ENCODE assay signal across 8 cellular contexts in the genomic region with DNA sequence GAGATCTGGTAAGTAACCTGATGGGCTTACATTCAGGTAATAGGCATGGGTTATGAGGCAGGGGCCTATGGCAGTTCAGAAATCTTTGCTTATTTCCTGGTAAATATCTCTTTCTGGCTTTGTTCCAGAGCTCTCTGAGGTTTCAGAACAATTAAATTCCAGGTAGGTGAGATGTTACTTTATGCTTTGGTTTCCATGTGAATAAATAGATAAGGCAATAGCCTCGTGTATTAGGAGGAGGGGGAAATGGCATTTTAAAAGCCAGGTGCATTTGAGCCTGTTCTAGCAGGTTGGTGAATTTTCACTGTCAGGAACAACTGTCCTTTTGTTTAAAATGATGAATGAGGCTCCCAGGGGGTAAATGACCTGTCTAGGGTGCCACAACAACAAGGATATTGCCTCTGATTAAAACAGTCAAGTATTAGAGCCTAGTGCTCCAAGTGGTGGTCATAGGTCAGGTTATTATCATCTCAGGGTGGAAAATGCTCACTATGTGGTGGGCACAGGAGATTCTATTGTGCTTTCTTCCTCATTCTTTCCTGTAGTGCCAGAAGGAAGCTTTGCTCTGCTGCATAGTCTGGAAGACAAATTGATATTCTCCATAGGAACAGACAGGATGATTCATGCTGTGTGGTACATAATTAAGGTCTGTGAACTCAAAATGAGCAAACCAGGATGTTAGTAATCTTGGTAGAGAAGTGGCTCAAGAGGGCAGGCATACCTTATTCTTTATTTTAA.
DNase-seq lines count a peak whose midpoint lies in the region; ATAC-seq, FAIRE-seq and TF ChIP-seq lines count a peak whose summit lies in the region.

No MANE protein-coding gene starts in this region.

- H3K4me3 ChIP-seq in bronchial epithelial cell (ENCODE audit: low read depth, low read length) (no peak overlapping the region), osteoblast (ENCODE audit: insufficient read depth, low read length) (no peak overlapping the region), aorta (ENCODE audit: low read length in 2 of 2) (no peak overlapping the region), thyroid gland (replicated peaks in 1 of 3) (no peak overlapping the region)

- H2AFZ ChIP-seq in osteoblast (ENCODE audit: low read length), result no peak overlapping the region

- H3K9me3 ChIP-seq in osteoblast (ENCODE audit: low read depth, low read length) (no peaks in the 10 kb centered on the region), aorta (ENCODE audit: control insufficient read depth, low read length) (no peaks in the 10 kb centered on the region), thyroid gland (no peaks in the 10 kb centered on the region)

- intact Hi-C loops in aorta (cut with DNase I) (no loop called here), thyroid gland (cut with DNase I) (no loop called here)

- TF ChIP-seq POLR2A in H54 (IDR thresholded peaks at IDR 0.05; ENCODE audit: low read depth, low read length) (no peak), thyroid gland (IDR thresholded peaks at IDR 0.05) (no peak)

- H3K27ac ChIP-seq in osteoblast (ENCODE audit: low read depth, low read length), result peak overlapping the region; percentile 60
- no peak overlapping the region for H3K27ac ChIP-seq in aorta (ENCODE audit: low read depth in 1 of 2, low read length in 2 of 2)
- H3K27ac ChIP-seq in thyroid gland, result no peak overlapping the region

- ATAC-seq in aorta (ENCODE audit: low FRiP score), result no peak

- peak overlapping the region; percentile 25 for H3K4me2 ChIP-seq in osteoblast (ENCODE audit: insufficient read depth, low read length)

- H3K36me3 ChIP-seq in bronchial epithelial cell (ENCODE audit: control insufficient read depth, insufficient read depth, low read length), result no peaks in the 10 kb centered on the region
- no peaks in the 10 kb centered on the region for H3K36me3 ChIP-seq in osteoblast (ENCODE audit: insufficient read depth, low read length)
- no peaks in the 10 kb centered on the region for H3K36me3 ChIP-seq in aorta (ENCODE audit: control insufficient read depth in 1 of 2, insufficient read depth in 2 of 2, low read length in 1 of 2)
- H3K36me3 ChIP-seq in thyroid gland, result no peaks in the 10 kb centered on the region

- TF ChIP-seq CTCF in bronchial epithelial cell (IDR thresholded peaks at IDR 0.05; ENCODE audit: insufficient read depth, low read length, severe bottlenecking) (no peak), osteoblast (IDR thresholded peaks at IDR 0.05; ENCODE audit: extremely low read depth, low read depth, low read length) (no peak), thyroid gland (IDR thresholded peaks at IDR 0.05) (no peak)

- FAIRE-seq in H54 (lab: Jason Lieb, UNC) (peak; percentile 97), bronchial epithelial cell (lab: Jason Lieb, UNC) (peak; percentile 47)

- no peaks in the 10 kb centered on the region for H4K20me1 ChIP-seq in osteoblast (ENCODE audit: insufficient read depth, low read length)

- no peaks in the 10 kb centered on the region for H3K27me3 ChIP-seq in bronchial epithelial cell (ENCODE audit: control insufficient read depth, insufficient read depth, low read length)
- no peaks in the 10 kb centered on the region for H3K27me3 ChIP-seq in osteoblast (ENCODE audit: insufficient read depth, low read length)
- no peaks in the 10 kb centered on the region for H3K27me3 ChIP-seq in aorta (ENCODE audit: control insufficient read depth in 1 of 2, insufficient read depth in 2 of 2, low read length in 1 of 2)
- no peaks in the 10 kb centered on the region for H3K27me3 ChIP-seq in thyroid gland

- no peaks in the 10 kb centered on the region for H3K79me2 ChIP-seq in osteoblast (ENCODE audit: insufficient read depth, low read length)

- H3K4me1 ChIP-seq in osteoblast (ENCODE audit: insufficient read depth, low read length) (peaks cover 20% of the 10 kb centered on the region), aorta (ENCODE audit: control insufficient read depth in 1 of 2, insufficient read depth in 2 of 2, low read length in 2 of 2) (peaks cover 2% of the 10 kb centered on the region in 2 donors), thyroid gland (no peaks in the 10 kb centered on the region)

- DNase-seq in H54 (ENCODE audit: insufficient read length, low spot score) (peak; percentile 16), NCI-H226 (peak; percentile 92), bronchial epithelial cell (ENCODE audit: low read depth) (peak; percentile 98), osteoblast (ENCODE audit: insufficient read length, low spot score, missing footprints) (peak; percentile 6), hippocampal formation (lab: John Stamatoyannopoulos, UW) (no peak), aorta (no peak), thyroid gland (no peak)
- DNase-seq in stimulated activated CD4-positive, alpha-beta T cell treated with anti-CD3 and anti-CD28 coated beads, Interleukin-2, amount 100 ng/mL, for 48 hours, result no peak

- WGBS in aorta, 2 donors, result 44 to 69% methylated on average over 1 of the region's 1 CpG
- 38 to 51% methylated on average over 1 of the region's 1 CpG for WGBS in thyroid gland, 2 donors

Comparison
In these comparisons a context has a peak if more than half of its experiments do, and no peak if none do; other contexts are left out.
1. DNase-seq: peak in H54 (single experiment), NCI-H226 (single experiment), bronchial epithelial cell (single experiment) and osteoblast (single experiment); none in hippocampal formation (0 of 2), stimulated activated CD4-positive, alpha-beta T cell treated with anti-CD3 and anti-CD28 coated beads, Interleukin-2, amount 100 ng/mL, for 48 hours (0 of 2), aorta (0 of 2) and thyroid gland (0 of 2).